16 cellular contexts compared by ENCODE assay signal in genomic region chr3:102143536-102143935, GRCh38.
DNase-seq lines count a peak whose midpoint lies in the region; ATAC-seq and TF ChIP-seq lines count a peak whose summit lies in the region.
"Had no signal": no experiment of that assay in that cellular context is flagged by ENCODE, and none has a peak within 500 bp of the region (broad histone marks: within the 10 kb centered on the region; RNA-seq: fewer than 3 reads in every experiment).

No MANE protein-coding gene starts in this region.

- no peaks in the 10 kb centered on the region for H3K36me3 Mint-ChIP-seq in CD4-positive, CD25-positive, alpha-beta regulatory T cell
- H3K36me3 Mint-ChIP-seq: CD14-positive monocyte; CD8-positive, alpha-beta T cell had no signal

- no peaks in the 10 kb centered on the region for H3K9me3 ChIP-seq in CD4-positive, CD25-positive, alpha-beta regulatory T cell (ENCODE audit: control insufficient read depth in 2 of 2, low read length in 2 of 2)
- H3K9me3 ChIP-seq in gastroesophageal sphincter (no peaks in the 10 kb centered on the region), sigmoid colon (no peaks in the 10 kb centered on the region), ovary (no peaks in the 10 kb centered on the region)
- H3K9me3 ChIP-seq: BLaER1 had no signal

- intact Hi-C loops in sigmoid colon (cut with DNase I): no loop called here
- intact Hi-C loops in ovary (cut with DNase I): no loop called here

- H3K4me3 Mint-ChIP-seq in CD4-positive, CD25-positive, alpha-beta regulatory T cell: no peak overlapping the region
- H3K4me3 Mint-ChIP-seq: CD14-positive monocyte; CD8-positive, alpha-beta T cell; H9 had no signal

- no peaks in the 10 kb centered on the region for H3K36me3 ChIP-seq in CD4-positive, CD25-positive, alpha-beta regulatory T cell (ENCODE audit: control insufficient read depth, insufficient read depth, low read length)
- H3K36me3 ChIP-seq in gastroesophageal sphincter (no peaks in the 10 kb centered on the region), sigmoid colon (no peaks in the 10 kb centered on the region), ovary (no peaks in the 10 kb centered on the region)
- H3K36me3 ChIP-seq: BLaER1 had no signal

- H3K4me1 Mint-ChIP-seq in CD4-positive, CD25-positive, alpha-beta regulatory T cell: peaks cover 0 to 4% (median 0%) of the 10 kb centered on the region in 4 donors
- H3K4me1 Mint-ChIP-seq: H9 had no signal

- TF ChIP-seq CTCF in gastroesophageal sphincter (IDR thresholded peaks at IDR 0.05) (no peak), sigmoid colon (IDR thresholded peaks at IDR 0.05) (no peak), ovary (IDR thresholded peaks at IDR 0.05) (no peak)

- TF ChIP-seq EP300 in gastroesophageal sphincter (IDR thresholded peaks at IDR 0.05) (no peak), sigmoid colon (IDR thresholded peaks at IDR 0.05) (no peak), ovary (IDR thresholded peaks at IDR 0.05) (no peak)

- H3K9me3 Mint-ChIP-seq in CD4-positive, CD25-positive, alpha-beta regulatory T cell: peaks cover 0 to 4% (median 0%) of the 10 kb centered on the region in 7 donors
- H3K9me3 Mint-ChIP-seq: CD8-positive, alpha-beta T cell had no signal

- no peak for TF ChIP-seq POLR2A in gastroesophageal sphincter (IDR thresholded peaks at IDR 0.05)
- no peak for TF ChIP-seq POLR2A in sigmoid colon (IDR thresholded peaks at IDR 0.05)
- TF ChIP-seq POLR2A in ovary (IDR thresholded peaks at IDR 0.05): no peak

- H3K4me3 ChIP-seq in CD4-positive, CD25-positive, alpha-beta regulatory T cell (ENCODE audit: low read depth, low read length): no peak overlapping the region
- H3K4me3 ChIP-seq in gastroesophageal sphincter: no peak overlapping the region
- H3K4me3 ChIP-seq in sigmoid colon: no peak overlapping the region
- no peak overlapping the region for H3K4me3 ChIP-seq in ovary
- H3K4me3 ChIP-seq: BLaER1, K562 had no signal

- H3K4me1 ChIP-seq in CD4-positive, CD25-positive, alpha-beta regulatory T cell (ENCODE audit: control insufficient read depth, insufficient read depth, low read length, poor library complexity, severe bottlenecking): no peaks in the 10 kb centered on the region
- peaks cover 10 to 33% (median 14%) of the 10 kb centered on the region in 3 donors for H3K4me1 ChIP-seq in gastroesophageal sphincter
- peaks cover 0 to 41% (median 39%) of the 10 kb centered on the region in 4 donors for H3K4me1 ChIP-seq in sigmoid colon
- peaks cover 2% of the 10 kb centered on the region for H3K4me1 ChIP-seq in ovary (ENCODE audit: insufficient read depth)
- H3K4me1 ChIP-seq: BLaER1 had no signal

- WGBS in gastroesophageal sphincter (ENCODE audit: low coverage in 1 of 2), 2 donors: 64 to 83% methylated on average over 1 of the region's 1 CpG
- 94 to 97% methylated on average over 1 of the region's 1 CpG for WGBS in sigmoid colon, 2 donors
- WGBS in ovary, 3 donors: 75 to 100% (median 94%) methylated on average over 1 of the region's 1 CpG

- ATAC-seq in CD4-positive, CD25-positive, alpha-beta regulatory T cell (ENCODE audit: low read depth in 2 of 2): no peak
- ATAC-seq in gastroesophageal sphincter (no peak), HG02970 (IDR thresholded peaks at IDR 0.05; ENCODE audit: low FRiP score, unreplicated experiment) (no peak)
- ATAC-seq: CD8-positive, alpha-beta T cell; K562 had no signal

- no peak for DNase-seq in CD4-positive, CD25-positive, alpha-beta regulatory T cell
- DNase-seq in amniotic epithelial cell (ENCODE audit: low read depth) (peak; percentile 26), sigmoid colon (no peak), ovary (no peak), HUDEP-2 (lab: John Stamatoyannopoulos, UW; ENCODE audit: unreplicated experiment in 76 of 76) (no peak)
- no peak for DNase-seq in stimulated activated CD8-positive, alpha-beta memory T cell treated with anti-CD3 and anti-CD28 coated beads, Interleukin-4, amount 100 ng/mL, for 48 hours
- DNase-seq: Calu3; CD8-positive, alpha-beta T cell; DMS79 treated with DMSO at 0.1 percent for 48 hours; GF-D8; H9 had no signal

- H3K27me3 ChIP-seq in CD4-positive, CD25-positive, alpha-beta regulatory T cell (ENCODE audit: control insufficient read depth, insufficient read depth, low read length): peaks cover 2% of the 10 kb centered on the region
- H3K27me3 ChIP-seq in gastroesophageal sphincter: no peaks in the 10 kb centered on the region
- H3K27me3 ChIP-seq in sigmoid colon: no peaks in the 10 kb centered on the region
- H3K27me3 ChIP-seq in ovary: no peaks in the 10 kb centered on the region
- H3K27me3 ChIP-seq: BLaER1 had no signal

- peak overlapping the region in 2 of 3 donors; percentile 27 to 33 for H3K27ac Mint-ChIP-seq in CD4-positive, CD25-positive, alpha-beta regulatory T cell
- H3K27ac Mint-ChIP-seq: CD14-positive monocyte; CD8-positive, alpha-beta T cell had no signal

- no peak overlapping the region for H3K27ac ChIP-seq in CD4-positive, CD25-positive, alpha-beta regulatory T cell (ENCODE audit: insufficient read depth, low read length, poor library complexity, severe bottlenecking)
- H3K27ac ChIP-seq in gastroesophageal sphincter (peak overlapping the region in 3 of 4 donors; percentile 33 to 66 (median 51)), sigmoid colon (peak overlapping the region in 3 of 4 donors; percentile 34 to 55 (median 55)), ovary (no peak overlapping the region)
- H3K27ac ChIP-seq: BLaER1 had no signal

- no peaks in the 10 kb centered on the region for H3K27me3 Mint-ChIP-seq in CD4-positive, CD25-positive, alpha-beta regulatory T cell

Comparison
In these comparisons a context has a peak if more than half of its experiments do, and no peak if none do; other contexts are left out.
1. H3K27ac ChIP-seq: peak in gastroesophageal sphincter (3 of 4) and sigmoid colon (3 of 4); none in CD4-positive, CD25-positive, alpha-beta regulatory T cell (single experiment) and ovary (0 of 2).